Comparison of ENCODE assay signal across 37 cellular contexts in the genomic region with DNA sequence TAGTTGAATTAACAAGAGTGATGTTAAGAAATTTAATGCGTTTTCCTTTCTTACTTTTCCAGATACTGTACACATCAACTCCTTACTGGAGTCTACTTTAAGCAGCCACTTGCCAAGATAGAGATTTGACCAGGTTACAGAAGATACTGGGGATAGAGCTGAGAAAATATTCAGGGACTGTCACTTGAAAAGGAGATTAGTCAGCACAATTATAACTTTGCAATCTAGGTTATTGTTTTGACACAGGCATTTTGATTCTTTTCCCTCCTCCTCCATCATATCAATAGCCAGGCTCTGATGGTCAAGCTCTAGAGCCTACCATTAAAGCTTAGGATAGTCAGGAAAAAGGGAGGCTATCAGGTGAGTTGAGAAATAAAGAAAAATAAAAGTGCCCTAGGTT.
DNase-seq lines count a peak whose midpoint lies in the region; ATAC-seq, FAIRE-seq and TF ChIP-seq lines count a peak whose summit lies in the region.
"Had no signal": no experiment of that assay in that cellular context is flagged by ENCODE, and none has a peak within 500 bp of the region (broad histone marks: within the 10 kb centered on the region; RNA-seq: fewer than 3 reads in every experiment).

No MANE protein-coding gene starts in this region.

- no peak overlapping the region for H3K23ac ChIP-seq in IMR-90 (ENCODE audit: low read depth, low read length)

- no peak for TF ChIP-seq POLR2A in HepG2 (IDR thresholded peaks at IDR 0.05; ENCODE audit: insufficient read depth in 1 of 2, low read depth in 2 of 2, low read length in 2 of 2)
- no peak for TF ChIP-seq POLR2A in right lobe of liver (IDR thresholded peaks at IDR 0.05)
- no peak for TF ChIP-seq POLR2A in A549 (IDR thresholded peaks at IDR 0.05; ENCODE audit: low read length)
- no peak for TF ChIP-seq POLR2A in IMR-90 (IDR thresholded peaks at IDR 0.05; ENCODE audit: low read depth, low read length)

- H3K79me1 ChIP-seq in IMR-90 (ENCODE audit: low read depth in 1 of 2, low read length in 2 of 2): no peaks in the 10 kb centered on the region

- H3K56ac ChIP-seq in IMR-90 (ENCODE audit: extremely low read depth, insufficient read depth, low read length): no peak overlapping the region

- no peaks in the 10 kb centered on the region for H4K20me1 ChIP-seq in HepG2 (ENCODE audit: insufficient read depth, low read length)
- H4K20me1 ChIP-seq in IMR-90 (ENCODE audit: insufficient read depth, low read length): no peaks in the 10 kb centered on the region
- H4K20me1 ChIP-seq in osteoblast (ENCODE audit: insufficient read depth, low read length): no peaks in the 10 kb centered on the region
- H4K20me1 ChIP-seq: BLaER1; BLaER1 treated with 17β-estradiol and CSF1 and Interleukin-3, amounts not matched to agents 10 nM and 100 nM had no signal

- in situ Hi-C loops in HepG2 (cut with HindIII; ENCODE audit: extremely low pct_ligation_motif_present, low pct_unique_long_range_greater_than_20kb): no loop called here
- in situ Hi-C loops in IMR-90 (cut with MboI; ENCODE audit: low sequenced_read_pairs): no loop called here

- H2BK120ac ChIP-seq in IMR-90 (ENCODE audit: low read depth, low read length): no peak overlapping the region

- H2AFZ ChIP-seq in HepG2 (ENCODE audit: low read length) (no peak overlapping the region), IMR-90 (replicated peaks; ENCODE audit: low read length, poor library complexity) (no peak overlapping the region), osteoblast (ENCODE audit: low read length) (no peak overlapping the region)

- H4K91ac ChIP-seq in IMR-90 (ENCODE audit: insufficient read depth, low read depth, low read length): no peak overlapping the region

- dilution Hi-C loops in IMR-90 (cut with HindIII; ENCODE audit: low sequenced_read_pairs, unreplicated experiment): no loop called here

- POLR2A ChIA-PET in HepG2 (lab: Yijun Ruan, JAX) (no interaction called here), A549 (lab: Yijun Ruan, JAX) (no interaction called here), IMR-90 (lab: Charles Lee; ENCODE audit: unreplicated experiment) (no interaction called here)

- no peaks in the 10 kb centered on the region for H3K36me3 Mint-ChIP-seq in chondrocyte (ENCODE audit: low read depth)
- H3K36me3 Mint-ChIP-seq: CD14-positive monocyte; CD4-positive, alpha-beta memory T cell; CD4-positive, CD25-positive, alpha-beta regulatory T cell; CD8-positive, alpha-beta memory T cell; CD8-positive, alpha-beta T cell had no signal

- H3K4me1 ChIP-seq in HepG2 (ENCODE audit: insufficient read depth, low read length) (no peaks in the 10 kb centered on the region), right lobe of liver (no peaks in the 10 kb centered on the region), A549 (no peaks in the 10 kb centered on the region), IMR-90 (ENCODE audit: control insufficient read depth, insufficient read depth, low read length) (no peaks in the 10 kb centered on the region), osteoblast (ENCODE audit: insufficient read depth, low read length) (no peaks in the 10 kb centered on the region)
- H3K4me1 ChIP-seq: BE2C; BLaER1; BLaER1 treated with 17β-estradiol and CSF1 and Interleukin-3, amounts not matched to agents 10 nM and 100 nM; Caco-2 had no signal

- DNase-seq in HepG2 (ENCODE audit: low spot score): no peak
- DNase-seq in right lobe of liver: no peak
- DNase-seq in A549 (ENCODE audit: low read depth in 1 of 2, low spot score in 1 of 2): no peak
- DNase-seq in IMR-90: no peak
- DNase-seq in osteoblast (ENCODE audit: insufficient read length, low spot score, missing footprints): peak; percentile 3
- DNase-seq in AG20443 (ENCODE audit: low spot score): no peak
- DNase-seq in CD1c-positive myeloid dendritic cell (ENCODE audit: extremely low spot score): no peak
- DNase-seq in chondrocyte (ENCODE audit: low spot score): no peak
- DNase-seq: 8988T; ACHN; AML-193; BE2C; C1 segment of cervical spinal cord; Caco-2; Calu3; CD4-positive, alpha-beta memory T cell; CD4-positive, alpha-beta T cell; CD4-positive, CD25-positive, alpha-beta regulatory T cell; CD8-positive, alpha-beta memory T cell; CD8-positive, alpha-beta T cell; COR-L47; DMS 273 treated with DMSO at 0.1 percent for 48 hours; DMS153; DMS53; DMS79; DMS79 treated with DMSO at 0.1 percent for 48 hours; DND-41; EL had no signal

- H3K27ac ChIP-seq in HepG2 (ENCODE audit: extremely low read length, insufficient read depth, low read length) (no peak overlapping the region), right lobe of liver (no peak overlapping the region), A549 (no peak overlapping the region), IMR-90 (ENCODE audit: insufficient read depth, low read length) (no peak overlapping the region), osteoblast (ENCODE audit: low read depth, low read length) (no peak overlapping the region)
- H3K27ac ChIP-seq: 22Rv1; BLaER1; BLaER1 treated with 17β-estradiol and CSF1 and Interleukin-3, amounts not matched to agents 10 nM and 100 nM; C4-2B had no signal

- no peak overlapping the region for H3K4me3 Mint-ChIP-seq in chondrocyte (ENCODE audit: unreplicated experiment)
- H3K4me3 Mint-ChIP-seq: B cell; CD14-positive monocyte; CD4-positive, alpha-beta memory T cell; CD4-positive, alpha-beta T cell; CD4-positive, CD25-positive, alpha-beta regulatory T cell; CD8-positive, alpha-beta memory T cell; CD8-positive, alpha-beta T cell had no signal

- peaks cover 2% of the 10 kb centered on the region for H3K9me3 Mint-ChIP-seq in chondrocyte (ENCODE audit: low read depth)
- H3K9me3 Mint-ChIP-seq: CD8-positive, alpha-beta T cell had no signal

- TF ChIP-seq EP300 in HepG2 (IDR thresholded peaks at IDR 0.05; ENCODE audit: low read depth in 2 of 2, low read length in 2 of 2): no peak
- no peak for TF ChIP-seq EP300 in HepG2 (CRISPR knock-in tag; IDR thresholded peaks at IDR 0.05; ENCODE audit: borderline replicate concordance)
- TF ChIP-seq EP300 in A549 (IDR thresholded peaks at IDR 0.05): no peak

- no peaks in the 10 kb centered on the region for H3K79me2 ChIP-seq in HepG2 (ENCODE audit: insufficient read depth, low read length)
- H3K79me2 ChIP-seq in osteoblast (ENCODE audit: insufficient read depth, low read length): no peaks in the 10 kb centered on the region

- no peak overlapping the region for H3K4ac ChIP-seq in IMR-90 (ENCODE audit: low read depth, low read length)

- no peak overlapping the region for H3K4me2 ChIP-seq in HepG2 (ENCODE audit: low read depth, low read length)
- no peak overlapping the region for H3K4me2 ChIP-seq in A549
- no peak overlapping the region for H3K4me2 ChIP-seq in IMR-90 (ENCODE audit: low read depth, low read length)
- no peak overlapping the region for H3K4me2 ChIP-seq in osteoblast (ENCODE audit: insufficient read depth, low read length)
- H3K4me2 ChIP-seq: BLaER1; BLaER1 treated with 17β-estradiol and CSF1 and Interleukin-3, amounts not matched to agents 10 nM and 100 nM had no signal

- H3K14ac ChIP-seq in IMR-90 (replicated peaks; ENCODE audit: low read depth, low read length): no peak overlapping the region

- no peak for TF ChIP-seq CTCF in HepG2 (CRISPR knock-in tag; IDR thresholded peaks at IDR 0.05)
- TF ChIP-seq CTCF in right lobe of liver (IDR thresholded peaks at IDR 0.05): no peak
- no peak for TF ChIP-seq CTCF in A549 (IDR thresholded peaks at IDR 0.05)
- TF ChIP-seq CTCF in IMR-90 (conservative IDR thresholded peaks at IDR 0.05; ENCODE audit: low read depth, low read length): no peak
- TF ChIP-seq CTCF in osteoblast (IDR thresholded peaks at IDR 0.05; ENCODE audit: extremely low read depth, low read depth, low read length): no peak
- TF ChIP-seq CTCF in chondrocyte (IDR thresholded peaks at IDR 0.05): no peak

- no peak overlapping the region for H2BK20ac ChIP-seq in IMR-90 (ENCODE audit: low read depth, low read length)

- no peak for FAIRE-seq in HepG2 (lab: Jason Lieb, UNC)
- no peak for FAIRE-seq in A549 (lab: Jason Lieb, UNC)
- FAIRE-seq: A204.1, D721Med, G401.6 had no signal

- no peak overlapping the region for H2BK5ac ChIP-seq in IMR-90 (ENCODE audit: low read depth, low read length, poor library complexity, severe bottlenecking)

- BruUV-seq in HepG2 (replicated peaks; lab: Mats Ljungman, UMichigan): no TSS peak
- BruUV-seq in IMR-90 (replicated peaks; lab: Mats Ljungman, UMichigan): no TSS peak

- H3K9me3 ChIP-seq in HepG2 (ENCODE audit: low read length) (no peaks in the 10 kb centered on the region), right lobe of liver (no peaks in the 10 kb centered on the region), A549 (no peaks in the 10 kb centered on the region), IMR-90 (ENCODE audit: control insufficient read depth, insufficient read depth, low read length) (no peaks in the 10 kb centered on the region), osteoblast (ENCODE audit: low read depth, low read length) (no peaks in the 10 kb centered on the region)
- H3K9me3 ChIP-seq: BE2C; BLaER1; BLaER1 treated with 17β-estradiol and CSF1 and Interleukin-3, amounts not matched to agents 10 nM and 100 nM; Caco-2 had no signal

- H4K5ac ChIP-seq in IMR-90 (ENCODE audit: low read depth, low read length): no peak overlapping the region

- H3K27me3 ChIP-seq in HepG2 (ENCODE audit: control insufficient read depth in 1 of 2, insufficient read depth in 2 of 2, low read length in 2 of 2) (no peaks in the 10 kb centered on the region), right lobe of liver (no peaks in the 10 kb centered on the region), IMR-90 (ENCODE audit: control insufficient read depth, insufficient read depth, low read length) (no peaks in the 10 kb centered on the region), osteoblast (ENCODE audit: insufficient read depth, low read length) (no peaks in the 10 kb centered on the region)
- H3K27me3 ChIP-seq: BE2C; BLaER1; BLaER1 treated with 17β-estradiol and CSF1 and Interleukin-3, amounts not matched to agents 10 nM and 100 nM had no signal

- H2AK5ac ChIP-seq in IMR-90 (ENCODE audit: low read depth, low read length): no peak overlapping the region

- H3K4me1 Mint-ChIP-seq in chondrocyte (ENCODE audit: low read depth): no peaks in the 10 kb centered on the region
- H3K4me1 Mint-ChIP-seq: B cell; CD14-positive monocyte; CD4-positive, alpha-beta memory T cell; CD4-positive, CD25-positive, alpha-beta regulatory T cell; CD8-positive, alpha-beta memory T cell had no signal

- H3K36me3 ChIP-seq in HepG2 (replicated peaks in 1 of 2; ENCODE audit: control insufficient read depth in 1 of 2, insufficient read depth in 2 of 2, low read length in 2 of 2): no peaks in the 10 kb centered on the region
- no peaks in the 10 kb centered on the region for H3K36me3 ChIP-seq in right lobe of liver
- no peaks in the 10 kb centered on the region for H3K36me3 ChIP-seq in IMR-90 (ENCODE audit: control insufficient read depth, insufficient read depth, low read length)
- no peaks in the 10 kb centered on the region for H3K36me3 ChIP-seq in osteoblast (ENCODE audit: insufficient read depth, low read length)
- H3K36me3 ChIP-seq: BE2C; BLaER1; BLaER1 treated with 17β-estradiol and CSF1 and Interleukin-3, amounts not matched to agents 10 nM and 100 nM had no signal

- intact Hi-C loops in HepG2 (cut with micrococcal nuclease; ENCODE audit: unreplicated experiment): no loop called here
- intact Hi-C loops in right lobe of liver (cut with DNase I): no loop called here
- intact Hi-C loops in IMR-90 (cut with micrococcal nuclease): no loop called here

- H3K27me3 Mint-ChIP-seq in chondrocyte (ENCODE audit: low read depth): peaks cover 10% of the 10 kb centered on the region
- H3K27me3 Mint-ChIP-seq: B cell; CD4-positive, alpha-beta T cell; CD4-positive, CD25-positive, alpha-beta regulatory T cell had no signal

- no peak overlapping the region for H2AK9ac ChIP-seq in IMR-90 (replicated peaks; ENCODE audit: low read depth, low read length, poor library complexity)

- TF ChIP-seq RAD21 in HepG2 (CRISPR knock-in tag; IDR thresholded peaks at IDR 0.05): no peak
- TF ChIP-seq RAD21 in A549 (conservative IDR thresholded peaks at IDR 0.05 in 1 of 2, IDR thresholded peaks at IDR 0.05 in 1 of 2): no peak
- no peak for TF ChIP-seq RAD21 in IMR-90 (IDR thresholded peaks at IDR 0.05; ENCODE audit: low read length)

- H3K9me1 ChIP-seq in IMR-90 (ENCODE audit: insufficient read depth, low read length): no peaks in the 10 kb centered on the region

- no peak overlapping the region for H4K8ac ChIP-seq in IMR-90 (ENCODE audit: low read depth in 2 of 2, low read length in 2 of 2)

- no peak for ATAC-seq in HepG2
- ATAC-seq in right lobe of liver: no peak
- ATAC-seq in A549: no peak
- no peak for ATAC-seq in IMR-90 (ENCODE audit: low read depth)
- ATAC-seq: CD8-positive, alpha-beta T cell had no signal

- H3K4me3 ChIP-seq in HepG2 (replicated peaks in 1 of 3; ENCODE audit: insufficient read depth in 1 of 3, low read depth in 2 of 3, low read length in 3 of 3): no peak overlapping the region
- no peak overlapping the region for H3K4me3 ChIP-seq in right lobe of liver
- H3K4me3 ChIP-seq in A549: no peak overlapping the region
- H3K4me3 ChIP-seq in IMR-90 (ENCODE audit: insufficient read depth, low read depth, low read length): no peak overlapping the region
- H3K4me3 ChIP-seq in osteoblast (ENCODE audit: insufficient read depth, low read length): no peak overlapping the region
- H3K4me3 ChIP-seq: BLaER1; BLaER1 treated with 17β-estradiol and CSF1 and Interleukin-3, amounts not matched to agents 10 nM and 100 nM had no signal

- no peak overlapping the region for H3K27ac Mint-ChIP-seq in chondrocyte (ENCODE audit: unreplicated experiment)
- H3K27ac Mint-ChIP-seq: B cell; CD4-positive, alpha-beta memory T cell; CD4-positive, alpha-beta T cell; CD4-positive, CD25-positive, alpha-beta regulatory T cell; CD8-positive, alpha-beta memory T cell; CD8-positive, alpha-beta T cell had no signal

- CTCF ChIA-PET in HepG2 (lab: Yijun Ruan, JAX; ENCODE audit: low intra/inter-chr PET ratio, low total read pairs) (no interaction called here), A549 (lab: Yijun Ruan, JAX) (no interaction called here), IMR-90 (lab: Yijun Ruan, JAX) (no interaction called here)

- 0% methylated on average over 1 of the region's 1 CpG for WGBS in HepG2 (ENCODE audit: low lambda C conversion rate)
- 83% methylated on average over 1 of the region's 1 CpG for WGBS in right lobe of liver (ENCODE audit: insufficient coverage, low coverage, low lambda C conversion rate, missing lambda C conversion rate)
- WGBS in A549 (ENCODE audit: missing lambda C conversion rate): 15% methylated on average over 1 of the region's 1 CpG
- WGBS in IMR-90 (ENCODE audit: extremely low coverage in 2 of 2, insufficient read length in 1 of 2), 2 experiments: no CpG with 5 or more reads among the region's 1 CpG

- H2BK15ac ChIP-seq in IMR-90 (ENCODE audit: low read depth, low read length): no peak overlapping the region

- H3K9ac ChIP-seq in HepG2 (ENCODE audit: insufficient read depth, low read depth, low read length) (no peak overlapping the region), IMR-90 (ENCODE audit: low read depth, low read length) (no peak overlapping the region)
- H3K9ac ChIP-seq: BLaER1; BLaER1 treated with 17β-estradiol and CSF1 and Interleukin-3, amounts not matched to agents 10 nM and 100 nM had no signal

- no peak overlapping the region for H3K18ac ChIP-seq in IMR-90 (ENCODE audit: low read depth, low read length)
